In the genomic region with DNA sequence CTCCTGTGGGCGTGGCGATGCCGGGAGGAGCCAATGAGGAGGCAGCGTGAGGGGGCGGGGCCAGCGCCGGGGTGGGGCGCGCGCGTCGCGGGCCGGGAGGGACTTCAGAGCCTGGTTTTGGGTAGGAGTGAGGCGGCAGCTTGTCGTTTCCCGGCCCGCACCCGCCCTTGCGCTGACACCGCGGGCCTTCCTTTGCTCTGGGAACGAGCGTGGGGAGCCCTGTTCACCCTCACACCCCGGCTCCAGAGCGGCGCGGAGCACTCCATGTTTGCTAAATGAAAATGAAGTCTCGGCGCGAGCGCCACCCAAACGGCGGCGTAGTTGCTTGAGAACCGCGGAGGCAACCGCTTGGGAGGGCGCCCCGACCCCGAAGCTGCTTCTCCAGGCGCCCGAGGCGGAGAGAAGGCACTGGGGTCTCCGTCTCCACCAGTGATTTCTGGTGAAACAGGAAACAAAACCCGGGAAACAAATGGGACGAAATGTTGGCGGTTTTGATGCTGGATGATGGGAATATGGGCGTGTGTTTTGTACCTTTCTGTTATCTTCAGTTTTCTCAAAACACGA, we compare ENCODE assay signal across 8 cellular contexts. TPM values are rescaled to one million over a fixed set of nuclear protein-coding genes. Genes with fewer than 3 reads are reported as not detected.
DNase-seq lines count a peak whose midpoint lies in the region; ATAC-seq, FAIRE-seq and TF ChIP-seq lines count a peak whose summit lies in the region.

No MANE protein-coding gene starts in this region.

- H3K27me3 ChIP-seq in GM23338 (ENCODE audit: insufficient read depth) = peaks cover 21% of the 10 kb centered on the region
- H3K27me3 ChIP-seq in Peyer's patch = no peaks in the 10 kb centered on the region
- peaks cover 0 to 3% of the 10 kb centered on the region in 2 experiments for H3K27me3 ChIP-seq in endothelial cell of umbilical vein (ENCODE audit: control insufficient read depth in 2 of 2, insufficient read depth in 2 of 2, low read length in 2 of 2)
- H3K27me3 ChIP-seq in trophoblast cell (ENCODE audit: insufficient read depth, low read length) = no peaks in the 10 kb centered on the region

- H3K18ac ChIP-seq in trophoblast cell (ENCODE audit: low read length) = peak overlapping the region; percentile 87

- no CpG with 5 or more reads among the region's 50 CpGs for WGBS in trophoblast cell (ENCODE audit: extremely low coverage, insufficient coverage, insufficient read length)

- H2AK5ac ChIP-seq in trophoblast cell (ENCODE audit: low read length) = no peak overlapping the region

- H3K9me3 Mint-ChIP-seq in GM23338 = no peaks in the 10 kb centered on the region; the same call in 2 of the 3 replicates

- intact Hi-C loops in endothelial cell of umbilical vein (cut with micrococcal nuclease) = loop anchor here (1.0 kb wide), 5 partner anchors 25 to 428 kb away; a partner anchor contains a TSS

- H3K27ac ChIP-seq in GM23338 (ENCODE audit: low read depth) = no peak overlapping the region
- peak overlapping the region; percentile 80 to 93 (median 90) for H3K27ac ChIP-seq in Peyer's patch
- H3K27ac ChIP-seq in endothelial cell of umbilical vein (ENCODE audit: insufficient read depth, low read depth, low read length) = peak overlapping the region; percentile 16
- no peak overlapping the region for H3K27ac ChIP-seq in trophoblast cell (ENCODE audit: low read depth, low read length)

- peaks cover 8% of the 10 kb centered on the region for H3K79me1 ChIP-seq in trophoblast cell (ENCODE audit: low read length)

- CTCF ChIA-PET in endothelial cell of umbilical vein (lab: Charles Lee) = interaction anchor here (0.8 to 8.6 kb wide), 15 partner anchors 13 to 351 kb away, joined by 3 to 79 read pairs (median 4); a partner anchor contains a TSS

- H3K9me3 ChIP-seq in Peyer's patch (no peaks in the 10 kb centered on the region), endothelial cell of umbilical vein (replicated peaks; ENCODE audit: control insufficient read depth, insufficient read depth, low read length) (no peaks in the 10 kb centered on the region), trophoblast cell (ENCODE audit: insufficient read depth, low read depth, low read length) (no peaks in the 10 kb centered on the region)

- ATAC-seq in GM23338 (peak; percentile 69), HG02759 (IDR thresholded peaks at IDR 0.05; ENCODE audit: unreplicated experiment) (no peak)

- peak overlapping the region; percentile 94 for H2BK120ac ChIP-seq in trophoblast cell (ENCODE audit: insufficient read depth, low read length, poor library complexity)

- no peak for TF ChIP-seq CTCF in GM12865 (IDR thresholded peaks at IDR 0.05; ENCODE audit: insufficient read depth, low read depth, low read length, missing control alignments)
- TF ChIP-seq CTCF in GM23338 (conservative IDR thresholded peaks at IDR 0.05; ENCODE audit: low read depth in 2 of 2) = no peak
- TF ChIP-seq CTCF in Peyer's patch (IDR thresholded peaks at IDR 0.05) = no peak
- TF ChIP-seq CTCF in endothelial cell of umbilical vein (IDR thresholded peaks at IDR 0.05; ENCODE audit: extremely low read depth in 1 of 2, insufficient read depth in 1 of 2, low read depth in 1 of 2, low read length in 2 of 2) = peak in 1 of 2 donors; percentile 0

- H3K4me1 ChIP-seq in GM23338 (ENCODE audit: insufficient read depth) (peaks cover 20% of the 10 kb centered on the region; the same call in 1 of the 2 replicates), Peyer's patch (peaks cover 4 to 25% (median 13%) of the 10 kb centered on the region in 4 donors), endothelial cell of umbilical vein (ENCODE audit: control insufficient read depth, extremely low read depth, insufficient read depth, low read length) (peaks cover 20% of the 10 kb centered on the region), trophoblast cell (ENCODE audit: control insufficient read depth in 1 of 2, insufficient read depth in 2 of 2, low read length in 2 of 2) (peaks cover 7% of the 10 kb centered on the region in 2 experiments)

- H2AFZ ChIP-seq in GM23338 (peak overlapping the region; percentile 90), endothelial cell of umbilical vein (ENCODE audit: low read depth, low read length) (peak overlapping the region; percentile 83), trophoblast cell (ENCODE audit: insufficient read depth, low read length, poor library complexity) (peak overlapping the region; percentile 98)

- peak overlapping the region; percentile 39; the same call in 1 of the 2 replicates for H3K27ac Mint-ChIP-seq in GM23338

- no peak for FAIRE-seq in endothelial cell of umbilical vein (lab: Jason Lieb, UNC)

- H3K4me3 ChIP-seq in GM12865 (ENCODE audit: low read depth, low read length) (peak overlapping the region; percentile 79), GM23338 (peak overlapping the region; percentile 72), Peyer's patch (peak overlapping the region; percentile 66 to 98 (median 90)), endothelial cell of umbilical vein (replicated peaks in 1 of 3; ENCODE audit: insufficient read depth in 1 of 3, low read depth in 1 of 3, low read length in 3 of 3) (peak overlapping the region; percentile 62 to 99 (median 71)), trophoblast cell (ENCODE audit: low read depth, low read length) (peak overlapping the region; percentile 76)

- H4K8ac ChIP-seq in trophoblast cell (ENCODE audit: low read depth, low read length) = peak overlapping the region; percentile 96

- no peak for DNase-seq in GM12865 (ENCODE audit: low read depth)
- no peak for DNase-seq in GM23338 (ENCODE audit: low spot score)
- DNase-seq in Peyer's patch = peak in 1 of 3 donors; percentile 100
- DNase-seq in endothelial cell of umbilical vein (ENCODE audit: low read depth, low spot score) = no peak
- no peak for DNase-seq in trophoblast cell
- DNase-seq in ecto neural progenitor cell (ENCODE audit: low spot score) = no peak
- no peak for DNase-seq in NCI-H146 (lab: John Stamatoyannopoulos, UW)

- H2BK12ac ChIP-seq in trophoblast cell (ENCODE audit: low read length) = no peak overlapping the region

- peak overlapping the region; percentile 67 for H4K91ac ChIP-seq in trophoblast cell (ENCODE audit: low read depth, low read length)

- dilution Hi-C loops in endothelial cell of umbilical vein (cut with MboI; ENCODE audit: extremely low pct_ligation_motif_present, low sequenced_read_pairs) = no loop called here

- H4K20me1 ChIP-seq in GM23338 (replicated peaks; ENCODE audit: insufficient read depth) = peaks cover 32% of the 10 kb centered on the region
- H4K20me1 ChIP-seq in endothelial cell of umbilical vein (replicated peaks; ENCODE audit: control insufficient read depth, extremely low read depth, insufficient read depth, low read length) = no peaks in the 10 kb centered on the region

- H3K9me1 ChIP-seq in endothelial cell of umbilical vein (replicated peaks; ENCODE audit: control insufficient read depth, extremely low read depth, insufficient read depth, low read length) = no peaks in the 10 kb centered on the region

- H3K4me2 ChIP-seq in GM23338 (peak overlapping the region; percentile 89), endothelial cell of umbilical vein (ENCODE audit: insufficient read depth, low read length) (peak overlapping the region; percentile 92), trophoblast cell (ENCODE audit: low read length) (peak overlapping the region; percentile 95)

- peak overlapping the region; percentile 23 for H3K4ac ChIP-seq in trophoblast cell (ENCODE audit: low read depth, low read length)

- H3K36me3 Mint-ChIP-seq in GM23338 (ENCODE audit: low read depth) = peaks cover 22% of the 10 kb centered on the region

- no peaks in the 10 kb centered on the region for H3F3A ChIP-seq in GM23338 (replicated peaks; ENCODE audit: low read depth)

- H3K14ac ChIP-seq in trophoblast cell (ENCODE audit: low read length) = peak overlapping the region; percentile 94

- H3K23ac ChIP-seq in trophoblast cell (ENCODE audit: low read length) = no peak overlapping the region

- peak overlapping the region; percentile 61 for H4K12ac ChIP-seq in trophoblast cell (ENCODE audit: low read depth, low read length)

- H3K4me3 Mint-ChIP-seq in GM23338 = peak overlapping the region; percentile 92

- H3K79me2 ChIP-seq in GM23338 (replicated peaks; ENCODE audit: insufficient read depth) = peaks cover 41% of the 10 kb centered on the region
- peaks cover 40% of the 10 kb centered on the region for H3K79me2 ChIP-seq in endothelial cell of umbilical vein (ENCODE audit: control insufficient read depth, insufficient read depth, low read length)
- peaks cover 14% of the 10 kb centered on the region for H3K79me2 ChIP-seq in trophoblast cell (ENCODE audit: control insufficient read depth, insufficient read depth, low read length, poor library complexity)

- H3K36me3 ChIP-seq in GM23338 (ENCODE audit: insufficient read depth) (peaks cover 8% of the 10 kb centered on the region; the same call in 1 of the 2 replicates), Peyer's patch (peaks cover 0 to 21% (median 0%) of the 10 kb centered on the region in 3 donors), endothelial cell of umbilical vein (ENCODE audit: control insufficient read depth in 2 of 2, extremely low read depth in 1 of 2, insufficient read depth in 2 of 2, low read length in 2 of 2) (peaks cover 1 to 9% of the 10 kb centered on the region in 2 experiments), trophoblast cell (ENCODE audit: control insufficient read depth in 1 of 2, insufficient read depth in 2 of 2, low read length in 2 of 2) (peaks cover 5 to 7% of the 10 kb centered on the region in 2 experiments)

- TF ChIP-seq POLR2A in Peyer's patch (IDR thresholded peaks at IDR 0.05) (peak in 1 of 2 donors; percentile 9), endothelial cell of umbilical vein (IDR thresholded peaks at IDR 0.05; ENCODE audit: low read depth, low read length) (peak; percentile 62)

- H3K9ac ChIP-seq in endothelial cell of umbilical vein (replicated peaks; ENCODE audit: extremely low read depth, insufficient read depth, low read length) = peak overlapping the region; percentile 61
- peak overlapping the region; percentile 14 for H3K9ac ChIP-seq in trophoblast cell (ENCODE audit: low read length)

- H3K27me3 Mint-ChIP-seq in GM23338 (ENCODE audit: insufficient read depth, low read depth, poor library complexity) = peaks cover 15% of the 10 kb centered on the region

- H3K9me2 ChIP-seq in GM23338 (ENCODE audit: insufficient read depth) = no peaks in the 10 kb centered on the region

- POLR2A ChIA-PET in endothelial cell of umbilical vein (lab: Charles Lee) = interaction anchor here (0.6 to 2.1 kb wide), 6 partner anchors 11 to 162 kb away, joined by 3 to 10 read pairs (median 4); a partner anchor contains a TSS

- H2BK5ac ChIP-seq in trophoblast cell (ENCODE audit: low read depth, low read length, poor library complexity) = peak overlapping the region; percentile 77

- BruUV-seq in endothelial cell of umbilical vein (replicated peaks; lab: Mats Ljungman, UMichigan) = TSS peak; percentile 79

- peaks cover 20% of the 10 kb centered on the region for H3K4me1 Mint-ChIP-seq in GM23338

RNA-seq across cellular contexts. Expression of a gene that starts 0.5 kb away (rescaled TPM):
- 27.4 and 27.6 TPM in 2 replicates for total RNA-seq in GM23338 (2014; rRNA removed; shearing (Covaris generic))
- 108 and 112 TPM in 2 replicates for polyA plus RNA-seq in GM23338 (2016; fragmentation: Nextera tagmentation; extraction: Ambion mirVana)
- total RNA-seq in Peyer's patch = 10 to 100 TPM; 13.2 to 35.4 (median 17.8) TPM
- total RNA-seq in endothelial cell of umbilical vein = 42.6 and 47.3 TPM in 2 replicates
- polyA plus RNA-seq in endothelial cell of umbilical vein = 14.3 and 17.3 TPM in 2 replicates
- polyA plus RNA-seq in endothelial cell of umbilical vein (2011; cell fraction: cytosol; rRNA removed) = 33.0 and 38.6 TPM in 2 replicates
- 19.3 and 26.0 TPM in 2 replicates for polyA plus RNA-seq in endothelial cell of umbilical vein (2011; cell fraction: nucleus; rRNA removed)
- 41.7 and 57.8 TPM in 2 replicates for polyA plus RNA-seq in endothelial cell of umbilical vein (2012)
- polyA minus RNA-seq in endothelial cell of umbilical vein = 18.9 and 24.6 TPM in 2 replicates
- polyA minus RNA-seq in endothelial cell of umbilical vein (2011; cell fraction: cytosol; rRNA and poly(A)+ RNA removed) = 20.1 TPM
- 11.0 and 14.2 TPM in 2 replicates for polyA minus RNA-seq in endothelial cell of umbilical vein (2011; cell fraction: nucleus; rRNA and poly(A)+ RNA removed)
- 21.7 and 22.8 TPM in 2 replicates for polyA plus RNA-seq in trophoblast cell (2013)

RNA-seq across cellular contexts. Expression of a gene that starts 25.2 kb away (rescaled TPM):
- total RNA-seq in GM23338 (2014; rRNA removed; shearing (Covaris generic)) = 11.4 and 12.0 TPM in 2 replicates
- polyA plus RNA-seq in GM23338 (2016; fragmentation: Nextera tagmentation; extraction: Ambion mirVana) (3.0 and 3.6 TPM in 2 replicates), endothelial cell of umbilical vein (5.0 and 5.5 TPM in 2 replicates)
- total RNA-seq in Peyer's patch (10 to 100 TPM; 23.1 to 31.4 (median 27.8) TPM), endothelial cell of umbilical vein (11.5 and 12.3 TPM in 2 replicates)
- polyA plus RNA-seq in endothelial cell of umbilical vein (2011; cell fraction: cytosol; rRNA removed) = 4.9 and 5.4 TPM in 2 replicates
- 4.7 and 5.0 TPM in 2 replicates for polyA plus RNA-seq in endothelial cell of umbilical vein (2011; cell fraction: nucleus; rRNA removed)
- 8.8 and 9.2 TPM in 2 replicates for polyA plus RNA-seq in endothelial cell of umbilical vein (2012)
- 7.7 and 9.0 TPM in 2 replicates for polyA minus RNA-seq in endothelial cell of umbilical vein
- polyA minus RNA-seq in endothelial cell of umbilical vein (2011; cell fraction: cytosol; rRNA and poly(A)+ RNA removed) = 5.0 TPM
- 4.2 and 4.7 TPM in 2 replicates for polyA minus RNA-seq in endothelial cell of umbilical vein (2011; cell fraction: nucleus; rRNA and poly(A)+ RNA removed)
- 10.9 and 11.0 TPM in 2 replicates for polyA plus RNA-seq in trophoblast cell (2013)

Comparison
In these comparisons a context has a peak if more than half of its experiments do, and no peak if none do; other contexts are left out.
1. H3K27ac ChIP-seq: peak in Peyer's patch (4 of 4) and endothelial cell of umbilical vein (single experiment); none in GM23338 (single experiment) and trophoblast cell (single experiment).
2. Peak in every context shown above with its lines, with median percentiles within 50 percentile points of each other: H3K4me3 ChIP-seq, H2AFZ ChIP-seq and H3K4me2 ChIP-seq.